In genomic region chr2:215505044-215505786, GRCh38 we compare ENCODE assay signal across 1 cellular context.
TF ChIP-seq lines count a peak whose summit lies in the region.

No MANE protein-coding gene starts in this region.

TF ChIP-seq in K562, 482 proteins besides CTCF, POLR2A, EP300 and RAD21 (continued from another document):
- TF ChIP-seq, protein P1, sequence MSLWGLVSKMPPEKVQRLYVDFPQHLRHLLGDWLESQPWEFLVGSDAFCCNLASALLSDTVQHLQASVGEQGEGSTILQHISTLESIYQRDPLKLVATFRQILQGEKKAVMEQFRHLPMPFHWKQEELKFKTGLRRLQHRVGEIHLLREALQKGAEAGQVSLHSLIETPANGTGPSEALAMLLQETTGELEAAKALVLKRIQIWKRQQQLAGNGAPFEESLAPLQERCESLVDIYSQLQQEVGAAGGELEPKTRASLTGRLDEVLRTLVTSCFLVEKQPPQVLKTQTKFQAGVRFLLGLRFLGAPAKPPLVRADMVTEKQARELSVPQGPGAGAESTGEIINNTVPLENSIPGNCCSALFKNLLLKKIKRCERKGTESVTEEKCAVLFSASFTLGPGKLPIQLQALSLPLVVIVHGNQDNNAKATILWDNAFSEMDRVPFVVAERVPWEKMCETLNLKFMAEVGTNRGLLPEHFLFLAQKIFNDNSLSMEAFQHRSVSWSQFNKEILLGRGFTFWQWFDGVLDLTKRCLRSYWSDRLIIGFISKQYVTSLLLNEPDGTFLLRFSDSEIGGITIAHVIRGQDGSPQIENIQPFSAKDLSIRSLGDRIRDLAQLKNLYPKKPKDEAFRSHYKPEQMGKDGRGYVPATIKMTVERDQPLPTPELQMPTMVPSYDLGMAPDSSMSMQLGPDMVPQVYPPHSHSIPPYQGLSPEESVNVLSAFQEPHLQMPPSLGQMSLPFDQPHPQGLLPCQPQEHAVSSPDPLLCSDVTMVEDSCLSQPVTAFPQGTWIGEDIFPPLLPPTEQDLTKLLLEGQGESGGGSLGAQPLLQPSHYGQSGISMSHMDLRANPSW (CRISPR knock-in tag; IDR thresholded peaks at IDR 0.05) = no peak
- no peak for TF ChIP-seq ZNF436 (CRISPR knock-in tag; IDR thresholded peaks at IDR 0.05)
